2 cellular contexts compared by ENCODE assay signal in the genomic region with DNA sequence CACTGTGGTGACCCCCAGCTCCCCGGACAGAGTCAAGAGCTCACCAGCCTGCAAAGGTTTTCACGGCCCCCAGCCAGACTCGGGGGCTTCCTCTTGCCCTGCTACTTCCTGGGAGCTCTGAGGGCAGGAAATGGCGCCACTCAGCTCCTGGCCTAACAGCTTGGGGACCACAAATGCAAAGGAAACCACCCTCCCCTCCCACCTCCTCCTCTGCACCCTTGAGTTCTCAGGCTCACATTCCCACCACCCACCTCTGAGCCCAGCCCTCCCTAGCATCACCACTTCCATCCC.
TF ChIP-seq lines count a peak whose summit lies in the region.

No MANE protein-coding gene starts in this region.

TF ChIP-seq in K562, 482 proteins besides CTCF, POLR2A, EP300 and RAD21 (continued from another document and continues in another):
- TF ChIP-seq, protein P1, sequence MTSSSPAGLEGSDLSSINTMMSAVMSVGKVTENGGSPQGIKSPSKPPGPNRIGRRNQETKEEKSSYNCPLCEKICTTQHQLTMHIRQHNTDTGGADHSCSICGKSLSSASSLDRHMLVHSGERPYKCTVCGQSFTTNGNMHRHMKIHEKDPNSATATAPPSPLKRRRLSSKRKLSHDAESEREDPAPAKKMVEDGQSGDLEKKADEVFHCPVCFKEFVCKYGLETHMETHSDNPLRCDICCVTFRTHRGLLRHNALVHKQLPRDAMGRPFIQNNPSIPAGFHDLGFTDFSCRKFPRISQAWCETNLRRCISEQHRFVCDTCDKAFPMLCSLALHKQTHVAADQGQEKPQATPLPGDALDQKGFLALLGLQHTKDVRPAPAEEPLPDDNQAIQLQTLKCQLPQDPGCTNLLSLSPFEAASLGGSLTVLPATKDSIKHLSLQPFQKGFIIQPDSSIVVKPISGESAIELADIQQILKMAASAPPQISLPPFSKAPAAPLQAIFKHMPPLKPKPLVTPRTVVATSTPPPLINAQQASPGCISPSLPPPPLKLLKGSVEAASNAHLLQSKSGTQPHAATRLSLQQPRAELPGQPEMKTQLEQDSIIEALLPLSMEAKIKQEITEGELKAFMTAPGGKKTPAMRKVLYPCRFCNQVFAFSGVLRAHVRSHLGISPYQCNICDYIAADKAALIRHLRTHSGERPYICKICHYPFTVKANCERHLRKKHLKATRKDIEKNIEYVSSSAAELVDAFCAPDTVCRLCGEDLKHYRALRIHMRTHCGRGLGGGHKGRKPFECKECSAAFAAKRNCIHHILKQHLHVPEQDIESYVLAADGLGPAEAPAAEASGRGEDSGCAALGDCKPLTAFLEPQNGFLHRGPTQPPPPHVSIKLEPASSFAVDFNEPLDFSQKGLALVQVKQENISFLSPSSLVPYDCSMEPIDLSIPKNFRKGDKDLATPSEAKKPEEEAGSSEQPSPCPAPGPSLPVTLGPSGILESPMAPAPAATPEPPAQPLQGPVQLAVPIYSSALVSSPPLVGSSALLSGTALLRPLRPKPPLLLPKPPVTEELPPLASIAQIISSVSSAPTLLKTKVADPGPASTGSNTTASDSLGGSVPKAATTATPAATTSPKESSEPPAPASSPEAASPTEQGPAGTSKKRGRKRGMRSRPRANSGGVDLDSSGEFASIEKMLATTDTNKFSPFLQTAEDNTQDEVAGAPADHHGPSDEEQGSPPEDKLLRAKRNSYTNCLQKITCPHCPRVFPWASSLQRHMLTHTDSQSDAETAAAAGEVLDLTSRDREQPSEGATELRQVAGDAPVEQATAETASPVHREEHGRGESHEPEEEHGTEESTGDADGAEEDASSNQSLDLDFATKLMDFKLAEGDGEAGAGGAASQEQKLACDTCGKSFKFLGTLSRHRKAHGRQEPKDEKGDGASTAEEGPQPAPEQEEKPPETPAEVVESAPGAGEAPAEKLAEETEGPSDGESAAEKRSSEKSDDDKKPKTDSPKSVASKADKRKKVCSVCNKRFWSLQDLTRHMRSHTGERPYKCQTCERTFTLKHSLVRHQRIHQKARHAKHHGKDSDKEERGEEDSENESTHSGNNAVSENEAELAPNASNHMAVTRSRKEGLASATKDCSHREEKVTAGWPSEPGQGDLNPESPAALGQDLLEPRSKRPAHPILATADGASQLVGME (CRISPR knock-in tag; IDR thresholded peaks at IDR 0.05), result peak; percentile 14; the same call in 1 of the 2 replicates
- TF ChIP-seq ZNF121 (CRISPR knock-in tag; conservative IDR thresholded peaks at IDR 0.05), result no peak
- TF ChIP-seq SIN3B (IDR thresholded peaks at IDR 0.05; ENCODE audit: low read depth), result 0 out of 2 replicates have a peak, but pooled peaks have one; percentile 3
- TF ChIP-seq ZBTB17 (CRISPR knock-in tag; IDR thresholded peaks at IDR 0.05), result 0 out of 2 replicates have a peak, but pooled peaks have one; percentile 16
- no peak for TF ChIP-seq TRIM25 (IDR thresholded peaks at IDR 0.05; ENCODE audit: borderline replicate concordance)
- no peak for TF ChIP-seq ZZZ3 (IDR thresholded peaks at IDR 0.05)
- TF ChIP-seq ZNF766 (CRISPR knock-in tag; conservative IDR thresholded peaks at IDR 0.05), result peak; percentile 13; the same call in 1 of the 2 replicates
- TF ChIP-seq, protein P2, sequence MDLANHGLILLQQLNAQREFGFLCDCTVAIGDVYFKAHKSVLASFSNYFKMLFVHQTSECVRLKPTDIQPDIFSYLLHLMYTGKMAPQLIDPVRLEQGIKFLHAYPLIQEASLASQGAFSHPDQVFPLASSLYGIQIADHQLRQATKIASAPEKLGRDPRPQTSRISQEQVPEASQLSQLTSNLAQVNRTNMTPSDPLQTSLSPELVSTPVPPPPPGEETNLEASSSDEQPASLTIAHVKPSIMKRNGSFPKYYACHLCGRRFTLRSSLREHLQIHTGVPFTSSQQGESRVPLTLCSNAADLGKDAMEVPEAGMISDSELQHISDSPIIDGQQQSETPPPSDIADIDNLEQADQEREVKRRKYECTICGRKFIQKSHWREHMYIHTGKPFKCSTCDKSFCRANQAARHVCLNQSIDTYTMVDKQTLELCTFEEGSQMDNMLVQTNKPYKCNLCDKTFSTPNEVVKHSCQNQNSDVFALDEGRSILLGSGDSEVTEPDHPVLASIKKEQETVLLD (IDR thresholded peaks at IDR 0.05), result no peak
- TF ChIP-seq THRAP3 (IDR thresholded peaks at IDR 0.05; ENCODE audit: borderline replicate concordance), result no peak
- TF ChIP-seq, protein P3, sequence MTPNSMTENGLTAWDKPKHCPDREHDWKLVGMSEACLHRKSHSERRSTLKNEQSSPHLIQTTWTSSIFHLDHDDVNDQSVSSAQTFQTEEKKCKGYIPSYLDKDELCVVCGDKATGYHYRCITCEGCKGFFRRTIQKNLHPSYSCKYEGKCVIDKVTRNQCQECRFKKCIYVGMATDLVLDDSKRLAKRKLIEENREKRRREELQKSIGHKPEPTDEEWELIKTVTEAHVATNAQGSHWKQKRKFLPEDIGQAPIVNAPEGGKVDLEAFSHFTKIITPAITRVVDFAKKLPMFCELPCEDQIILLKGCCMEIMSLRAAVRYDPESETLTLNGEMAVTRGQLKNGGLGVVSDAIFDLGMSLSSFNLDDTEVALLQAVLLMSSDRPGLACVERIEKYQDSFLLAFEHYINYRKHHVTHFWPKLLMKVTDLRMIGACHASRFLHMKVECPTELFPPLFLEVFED (CRISPR knock-in tag; conservative IDR thresholded peaks at IDR 0.05), result peak; percentile 47; the same call in 1 of the 2 replicates
- TF ChIP-seq ZNF764 (CRISPR knock-in tag; IDR thresholded peaks at IDR 0.05; ENCODE audit: low read depth), result no peak
- no peak for TF ChIP-seq FOXA1 (IDR thresholded peaks at IDR 0.05; ENCODE audit: borderline replicate concordance)
- peak; percentile 8; the same call in 1 of the 2 replicates for TF ChIP-seq SPI1 (IDR thresholded peaks at IDR 0.05; ENCODE audit: borderline replicate concordance, low read depth, low read length)

TF ChIP-seq in WTC11, 78 proteins besides CTCF, POLR2A, EP300 and RAD21:
- no peak for TF ChIP-seq AFF4 (CRISPR knock-in tag; IDR thresholded peaks at IDR 0.05; ENCODE audit: borderline replicate concordance)
- TF ChIP-seq TEAD1 (CRISPR knock-in tag; IDR thresholded peaks at IDR 0.05), result no peak
- no peak for TF ChIP-seq CBFB (CRISPR knock-in tag; IDR thresholded peaks at IDR 0.05; ENCODE audit: low read depth)
- no peak for TF ChIP-seq CREM (CRISPR knock-in tag; IDR thresholded peaks at IDR 0.05)
- no peak for TF ChIP-seq SMAD3 (CRISPR knock-in tag; IDR thresholded peaks at IDR 0.05; ENCODE audit: borderline replicate concordance)
- TF ChIP-seq CDX4 (CRISPR knock-in tag; IDR thresholded peaks at IDR 0.05; ENCODE audit: borderline replicate concordance), result no peak
- TF ChIP-seq GTF2I (CRISPR knock-in tag; conservative IDR thresholded peaks at IDR 0.05), result no peak
- TF ChIP-seq NR2C2 (CRISPR knock-in tag; IDR thresholded peaks at IDR 0.05), result no peak
- TF ChIP-seq ZNF263 (CRISPR knock-in tag; IDR thresholded peaks at IDR 0.05; ENCODE audit: low read depth), result no peak
- no peak for TF ChIP-seq SOX15 (CRISPR knock-in tag; IDR thresholded peaks at IDR 0.05)
